1 cellular context compared by ENCODE assay signal in the genomic region with DNA sequence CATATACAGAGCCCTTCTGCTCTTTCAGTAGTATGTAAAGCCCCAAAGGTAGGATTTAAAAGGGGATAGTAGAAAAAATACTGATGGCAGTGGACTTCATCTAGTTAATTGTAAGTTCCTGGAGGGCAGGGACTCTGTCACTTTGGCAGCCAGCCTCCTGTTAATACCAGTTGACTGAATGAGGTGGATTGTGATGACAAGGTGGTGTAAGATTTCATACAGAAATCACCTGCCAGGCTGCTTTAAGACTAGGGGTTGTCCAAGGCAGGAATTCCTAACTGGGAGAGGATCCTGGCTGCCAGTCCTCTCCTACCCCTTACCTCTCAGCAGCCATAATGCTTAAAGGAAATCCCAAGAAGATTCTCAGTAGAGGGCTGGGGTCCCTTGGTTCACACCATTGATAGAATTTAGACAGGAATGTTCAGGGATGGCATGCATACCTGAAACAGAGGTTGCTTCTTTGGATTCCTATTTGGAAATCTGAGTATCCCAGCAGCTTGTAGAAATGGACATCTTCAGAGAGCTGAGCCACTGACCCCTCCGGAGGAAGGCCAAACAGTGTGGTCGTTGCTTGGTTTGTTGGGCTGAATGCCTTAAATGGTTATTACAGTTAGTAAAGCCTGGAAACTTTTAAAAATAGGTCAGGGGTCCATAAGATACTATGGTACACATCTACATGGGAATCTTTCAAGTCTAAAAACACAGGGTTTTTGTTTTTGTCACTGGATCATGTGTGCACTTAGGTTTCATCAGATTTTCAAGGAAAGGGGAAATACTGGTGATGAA.
TF ChIP-seq lines count a peak whose summit lies in the region.

No MANE protein-coding gene starts in this region.

TF ChIP-seq in IMR-90, 13 proteins besides CTCF, POLR2A, EP300 and RAD21:
- TF ChIP-seq MXI1 (IDR thresholded peaks at IDR 0.05; ENCODE audit: borderline replicate concordance, low read depth, low read length): no peak
- TF ChIP-seq FOS (IDR thresholded peaks at IDR 0.05; ENCODE audit: low read depth, low read length): no peak
- TF ChIP-seq RFX5 (IDR thresholded peaks at IDR 0.05; ENCODE audit: low read depth, low read length): no peak
- no peak for TF ChIP-seq SMC3 (IDR thresholded peaks at IDR 0.05; ENCODE audit: low read depth, low read length)
- TF ChIP-seq, protein P1, sequence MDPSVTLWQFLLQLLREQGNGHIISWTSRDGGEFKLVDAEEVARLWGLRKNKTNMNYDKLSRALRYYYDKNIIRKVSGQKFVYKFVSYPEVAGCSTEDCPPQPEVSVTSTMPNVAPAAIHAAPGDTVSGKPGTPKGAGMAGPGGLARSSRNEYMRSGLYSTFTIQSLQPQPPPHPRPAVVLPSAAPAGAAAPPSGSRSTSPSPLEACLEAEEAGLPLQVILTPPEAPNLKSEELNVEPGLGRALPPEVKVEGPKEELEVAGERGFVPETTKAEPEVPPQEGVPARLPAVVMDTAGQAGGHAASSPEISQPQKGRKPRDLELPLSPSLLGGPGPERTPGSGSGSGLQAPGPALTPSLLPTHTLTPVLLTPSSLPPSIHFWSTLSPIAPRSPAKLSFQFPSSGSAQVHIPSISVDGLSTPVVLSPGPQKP (IDR thresholded peaks at IDR 0.05; ENCODE audit: borderline replicate concordance, low read depth, low read length): no peak
- no peak for TF ChIP-seq MAFK (IDR thresholded peaks at IDR 0.05; ENCODE audit: low read depth, low read length)
- no peak for TF ChIP-seq BHLHE40 (IDR thresholded peaks at IDR 0.05; ENCODE audit: low read depth, low read length)
- TF ChIP-seq CEBPB (IDR thresholded peaks at IDR 0.05; ENCODE audit: low read depth, low read length): no peak
- TF ChIP-seq MAZ (IDR thresholded peaks at IDR 0.05; ENCODE audit: borderline replicate concordance, low read depth, low read length): no peak
- TF ChIP-seq NFE2L2 (IDR thresholded peaks at IDR 0.05; ENCODE audit: low read depth, low read length): no peak
- no peak for TF ChIP-seq CHD1 (IDR thresholded peaks at IDR 0.05; ENCODE audit: low read depth, low read length)
- TF ChIP-seq RCOR1 (IDR thresholded peaks at IDR 0.05; ENCODE audit: insufficient replicate concordance, low read length): no peak
- TF ChIP-seq, protein P2, sequence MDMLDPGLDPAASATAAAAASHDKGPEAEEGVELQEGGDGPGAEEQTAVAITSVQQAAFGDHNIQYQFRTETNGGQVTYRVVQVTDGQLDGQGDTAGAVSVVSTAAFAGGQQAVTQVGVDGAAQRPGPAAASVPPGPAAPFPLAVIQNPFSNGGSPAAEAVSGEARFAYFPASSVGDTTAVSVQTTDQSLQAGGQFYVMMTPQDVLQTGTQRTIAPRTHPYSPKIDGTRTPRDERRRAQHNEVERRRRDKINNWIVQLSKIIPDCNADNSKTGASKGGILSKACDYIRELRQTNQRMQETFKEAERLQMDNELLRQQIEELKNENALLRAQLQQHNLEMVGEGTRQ (IDR thresholded peaks at IDR 0.05; ENCODE audit: low read depth, low read length): no peak
TF ChIP-seq in IMR-90: peak in this region for 0.
